8 cellular contexts compared by ENCODE assay signal in the genomic region with DNA sequence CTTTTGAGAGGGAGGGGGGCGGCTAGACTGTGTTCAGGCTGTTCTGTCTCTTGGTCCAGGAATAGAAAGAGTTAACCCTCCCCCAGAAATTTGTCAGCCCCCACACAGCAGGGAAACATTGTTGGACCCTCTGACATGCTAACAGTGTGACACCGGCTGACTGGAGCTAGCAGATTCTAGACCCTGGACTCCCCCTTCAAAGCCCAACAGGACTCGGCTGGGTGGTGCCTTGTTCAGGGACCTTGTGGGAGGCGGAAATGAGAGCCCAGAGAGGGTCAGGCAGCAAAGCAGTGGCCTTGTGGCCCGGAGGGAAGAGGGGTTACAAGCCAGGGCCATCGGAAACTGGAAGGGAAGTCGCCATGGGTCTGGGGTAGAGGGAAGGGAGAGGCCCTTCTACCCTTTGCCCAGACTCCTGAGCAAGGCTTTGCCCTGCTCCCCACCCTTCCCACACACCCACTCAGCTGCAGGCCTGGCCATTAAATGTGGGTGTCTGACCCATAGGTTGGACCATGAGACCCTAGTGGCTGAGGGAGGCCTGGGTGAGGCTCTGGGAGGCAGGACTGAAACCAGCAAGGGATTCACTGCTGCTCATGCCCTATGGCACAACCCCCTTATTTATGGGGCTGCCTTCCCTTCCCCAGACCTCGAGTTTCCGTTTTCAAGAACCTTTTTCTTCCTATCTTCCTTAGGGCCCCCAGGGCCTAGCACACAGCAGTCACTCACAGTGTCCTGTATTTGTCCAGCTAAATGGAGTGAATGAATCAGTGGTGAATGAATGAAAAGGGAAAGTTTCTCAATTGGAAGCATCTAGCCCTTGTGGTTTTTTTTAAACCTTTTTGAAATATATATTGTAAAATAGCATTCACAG. TPM values are rescaled to one million over a fixed set of nuclear protein-coding genes. Genes with fewer than 3 reads are reported as not detected.
DNase-seq lines count a peak whose midpoint lies in the region; ATAC-seq and TF ChIP-seq lines count a peak whose summit lies in the region.
"Had no signal": no experiment of that assay in that cellular context is flagged by ENCODE, and none has a peak within 500 bp of the region (broad histone marks: within the 10 kb centered on the region; RNA-seq: fewer than 3 reads in every experiment).

No MANE protein-coding gene starts in this region.

- H3K36me3 ChIP-seq in GM23338 (ENCODE audit: insufficient read depth) (no peaks in the 10 kb centered on the region), hepatocyte (replicated peaks; ENCODE audit: insufficient read depth, low read depth) (no peaks in the 10 kb centered on the region), smooth muscle cell (ENCODE audit: low read depth) (no peaks in the 10 kb centered on the region)

- no peaks in the 10 kb centered on the region; the same call in 2 of the 3 replicates for H3K36me3 Mint-ChIP-seq in GM23338 (ENCODE audit: low read depth)

- H3K4me1 ChIP-seq in GM23338 (ENCODE audit: insufficient read depth) (peaks cover 24% of the 10 kb centered on the region), hepatocyte (ENCODE audit: insufficient read depth) (peaks cover 32% of the 10 kb centered on the region), smooth muscle cell (ENCODE audit: low read depth) (peaks cover 18% of the 10 kb centered on the region)

- H4K20me1 ChIP-seq in GM23338 (replicated peaks; ENCODE audit: insufficient read depth) = peaks cover 24% of the 10 kb centered on the region
- H4K20me1 ChIP-seq in hepatocyte (ENCODE audit: insufficient read depth, poor library complexity, severe bottlenecking) = peaks cover 91% of the 10 kb centered on the region
- peaks cover 100% of the 10 kb centered on the region for H4K20me1 ChIP-seq in smooth muscle cell (ENCODE audit: low read depth)

- DNase-seq in GM23338 (ENCODE audit: low spot score) (no peak), RWPE1 (ENCODE audit: low spot score) (no peak), hepatocyte (ENCODE audit: low spot score) (no peak), smooth muscle cell (lab: John Stamatoyannopoulos, UW; ENCODE audit: unreplicated experiment) (no peak), HK-2 (ENCODE audit: unreplicated experiment) (no peak), DMS79 (lab: John Stamatoyannopoulos, UW) (no peak)
- DNase-seq in effector CD8-positive, alpha-beta T cell (lab: John Stamatoyannopoulos, UW) = no peak
- DNase-seq: activated CD4-positive, alpha-beta T cell treated with anti-CD3 and anti-CD28 coated beads for 36 hours had no signal

- H3K4me1 Mint-ChIP-seq in GM23338 = peaks cover 48% of the 10 kb centered on the region

- 67% methylated on average over 9 of the region's 9 CpGs for WGBS in hepatocyte (ENCODE audit: low lambda C conversion rate, missing lambda C conversion rate)
- WGBS in smooth muscle cell (ENCODE audit: low lambda C conversion rate) = 73% methylated on average over 9 of the region's 9 CpGs

- no peak overlapping the region for H3K27ac ChIP-seq in GM23338 (ENCODE audit: low read depth)
- peak overlapping the region; percentile 73 for H3K27ac ChIP-seq in RWPE1
- H3K27ac ChIP-seq in hepatocyte = no peak overlapping the region
- peak overlapping the region; percentile 32 for H3K27ac ChIP-seq in smooth muscle cell (ENCODE audit: low read depth)

- H3K9me2 ChIP-seq in GM23338 (ENCODE audit: insufficient read depth) (no peaks in the 10 kb centered on the region), hepatocyte (replicated peaks; ENCODE audit: insufficient read depth) (no peaks in the 10 kb centered on the region)

- POLR2A ChIA-PET in RWPE1 (lab: Yijun Ruan, JAX; ENCODE audit: low non-redundant PET) = no interaction called here

- H3F3A ChIP-seq in GM23338 (replicated peaks; ENCODE audit: low read depth) (no peaks in the 10 kb centered on the region; the same call in 1 of the 2 replicates), smooth muscle cell (ENCODE audit: low read depth) (peaks cover 4% of the 10 kb centered on the region)

- H3K4me3 ChIP-seq in GM23338 = peak overlapping the region; percentile 61
- H3K4me3 ChIP-seq in hepatocyte = no peak overlapping the region
- no peak overlapping the region for H3K4me3 ChIP-seq in smooth muscle cell

- CTCF ChIA-PET in RWPE1 (lab: Yijun Ruan, JAX) = interaction anchor here (0.9 to 1.5 kb wide), 2 partner anchors 32 to 46 kb away, joined by 3 to 4 read pairs; no protein-coding TSS in a partner anchor

- TF ChIP-seq CTCF in GM23338 (conservative IDR thresholded peaks at IDR 0.05; ENCODE audit: low read depth in 2 of 2) (no peak), RWPE1 (conservative IDR thresholded peaks at IDR 0.05; ENCODE audit: low read depth) (no peak), hepatocyte (IDR thresholded peaks at IDR 0.05; ENCODE audit: poor library complexity) (no peak), smooth muscle cell (IDR thresholded peaks at IDR 0.05; ENCODE audit: borderline replicate concordance, insufficient read depth, poor library complexity, severe bottlenecking) (no peak)

- H3K9me3 ChIP-seq in hepatocyte (ENCODE audit: low read depth) = no peaks in the 10 kb centered on the region
- no peaks in the 10 kb centered on the region for H3K9me3 ChIP-seq in smooth muscle cell (replicated peaks; ENCODE audit: low read depth)

- H3K27me3 ChIP-seq in GM23338 (ENCODE audit: insufficient read depth) = peaks cover 85% of the 10 kb centered on the region
- no peaks in the 10 kb centered on the region for H3K27me3 ChIP-seq in hepatocyte
- no peaks in the 10 kb centered on the region for H3K27me3 ChIP-seq in smooth muscle cell (ENCODE audit: low read depth)

- no peaks in the 10 kb centered on the region for H3K9me3 Mint-ChIP-seq in GM23338

- no peak for ATAC-seq in GM23338
- ATAC-seq: activated CD4-positive, alpha-beta T cell treated with anti-CD3 and anti-CD28 coated beads for 36 hours had no signal

- H3K9ac ChIP-seq in smooth muscle cell (ENCODE audit: low read depth) = no peak overlapping the region

- H3K4me3 Mint-ChIP-seq in GM23338 = peak overlapping the region; percentile 85; the same call in 2 of the 3 replicates
- H3K4me3 Mint-ChIP-seq: activated CD4-positive, alpha-beta T cell treated with anti-CD3 and anti-CD28 coated beads for 36 hours had no signal

- H3K27ac Mint-ChIP-seq in GM23338 = no peak overlapping the region
- H3K27ac Mint-ChIP-seq: activated CD4-positive, alpha-beta T cell treated with anti-CD3 and anti-CD28 coated beads for 36 hours had no signal

- H3K27me3 Mint-ChIP-seq in GM23338 (ENCODE audit: insufficient read depth, low read depth, poor library complexity) = peaks cover 87% of the 10 kb centered on the region

- H3K4me2 ChIP-seq in GM23338 = peak overlapping the region; percentile 94
- H3K4me2 ChIP-seq in hepatocyte = peak overlapping the region; percentile 99
- H3K4me2 ChIP-seq in smooth muscle cell = no peak overlapping the region

- H2AFZ ChIP-seq in GM23338 (no peak overlapping the region), hepatocyte (no peak overlapping the region), smooth muscle cell (ENCODE audit: low read depth) (no peak overlapping the region)

- H3K79me2 ChIP-seq in GM23338 (replicated peaks; ENCODE audit: insufficient read depth) (no peaks in the 10 kb centered on the region), hepatocyte (peaks cover 100% of the 10 kb centered on the region), smooth muscle cell (ENCODE audit: low read depth) (peaks cover 90% of the 10 kb centered on the region)

TF ChIP-seq in GM23338, 12 proteins besides CTCF, POLR2A, EP300 and RAD21:
- TF ChIP-seq STAT1 (IDR thresholded peaks at IDR 0.05; ENCODE audit: unreplicated experiment) (no peak), EZH2 (IDR thresholded peaks at IDR 0.05; ENCODE audit: low read depth, unreplicated experiment) (peak; percentile 26)

RNA-seq across cellular contexts. Expression of gene RAI1, which starts 44.8 kb away (rescaled TPM):
- total RNA-seq in GM23338 (2014; rRNA removed; shearing (Covaris generic)) = 0.87 and 2.1 TPM in 2 replicates
- 0.75 and 0.89 TPM in 2 replicates for polyA plus RNA-seq in GM23338 (2016; fragmentation: Nextera tagmentation; extraction: Ambion mirVana)
- 19.2 and 23.8 TPM in 2 replicates for total RNA-seq in hepatocyte
- 18.7 and 20.2 TPM in 2 replicates for polyA plus RNA-seq in hepatocyte
- 11.1 and 12.2 TPM in 2 replicates for total RNA-seq in smooth muscle cell
- polyA plus RNA-seq in smooth muscle cell = 17.6 and 19.2 TPM in 2 replicates

Comparison
In these comparisons a context has a peak if more than half of its experiments do, and no peak if none do; other contexts are left out.
1. H3K27ac ChIP-seq: peak in RWPE1 (single experiment) and smooth muscle cell (single experiment); none in GM23338 (single experiment) and hepatocyte (single experiment).